ENCODE assay signal across 25 cellular contexts in the genomic region with DNA sequence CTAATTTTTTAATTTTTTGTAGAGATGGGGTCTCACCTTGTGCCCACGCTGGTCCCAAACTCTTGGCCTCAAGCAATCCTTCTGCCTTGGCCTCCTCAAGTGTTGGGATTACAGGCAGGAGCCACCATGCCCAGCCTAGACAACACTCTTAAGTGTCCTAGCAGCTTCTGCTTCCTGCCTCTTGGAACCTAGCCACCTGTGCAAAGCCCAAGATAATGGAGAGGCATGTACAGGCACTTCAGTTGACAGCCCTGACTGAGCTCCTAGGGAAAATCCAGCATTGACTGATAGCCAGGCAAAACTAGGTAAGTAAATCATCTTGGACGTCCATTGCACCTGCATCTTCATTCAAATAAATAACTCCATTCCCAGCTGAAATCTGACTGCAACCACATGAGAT. TPM values are rescaled to one million over a fixed set of nuclear protein-coding genes. Genes with fewer than 3 reads are reported as not detected.
DNase-seq lines count a peak whose midpoint lies in the region; ATAC-seq, FAIRE-seq and TF ChIP-seq lines count a peak whose summit lies in the region.
"Had no signal": no experiment of that assay in that cellular context is flagged by ENCODE, and none has a peak within 500 bp of the region (broad histone marks: within the 10 kb centered on the region; RNA-seq: fewer than 3 reads in every experiment).

No MANE protein-coding gene starts in this region.

- H3K27ac Mint-ChIP-seq in MCF 10A (ENCODE audit: low read depth, unreplicated experiment), result no peak overlapping the region
- peak overlapping the region; percentile 6 for H3K27ac Mint-ChIP-seq in astrocyte (ENCODE audit: unreplicated experiment)
- H3K27ac Mint-ChIP-seq in progenitor cell of endocrine pancreas, result peak overlapping the region; percentile 11
- H3K27ac Mint-ChIP-seq: activated T-helper 17 cell treated with anti-CD3 and anti-CD28 coated beads, Interleukin-2, amount 50 U/mL, for 72 hours; nephron had no signal

- peaks cover under 1% of the 10 kb centered on the region for H3K4me1 Mint-ChIP-seq in MCF 10A (ENCODE audit: insufficient read depth, unreplicated experiment)
- peaks cover 9% of the 10 kb centered on the region for H3K4me1 Mint-ChIP-seq in astrocyte (ENCODE audit: low read depth, unreplicated experiment)
- peaks cover 5% of the 10 kb centered on the region for H3K4me1 Mint-ChIP-seq in progenitor cell of endocrine pancreas (ENCODE audit: low read depth)
- H3K4me1 Mint-ChIP-seq: nephron had no signal

- H3K9me3 ChIP-seq in mammary epithelial cell (replicated peaks; ENCODE audit: insufficient read depth, low read length) (no peaks in the 10 kb centered on the region), astrocyte (ENCODE audit: insufficient read depth, low read depth, low read length) (no peaks in the 10 kb centered on the region)
- H3K9me3 ChIP-seq: MG63, psoas muscle, thoracic aorta had no signal

- no peaks in the 10 kb centered on the region for H3K9me3 Mint-ChIP-seq in MCF 10A (ENCODE audit: unreplicated experiment)
- no peaks in the 10 kb centered on the region for H3K9me3 Mint-ChIP-seq in astrocyte (ENCODE audit: unreplicated experiment)
- no peaks in the 10 kb centered on the region for H3K9me3 Mint-ChIP-seq in progenitor cell of endocrine pancreas (ENCODE audit: low read depth)
- H3K9me3 Mint-ChIP-seq: activated T-helper 17 cell treated with anti-CD3 and anti-CD28 coated beads, Interleukin-2, amount 50 U/mL, for 72 hours; nephron had no signal

- no peak overlapping the region for H3K4me3 Mint-ChIP-seq in MCF 10A (ENCODE audit: unreplicated experiment)
- H3K4me3 Mint-ChIP-seq in astrocyte (ENCODE audit: unreplicated experiment), result no peak overlapping the region
- no peak overlapping the region for H3K4me3 Mint-ChIP-seq in progenitor cell of endocrine pancreas (ENCODE audit: low read depth)
- H3K4me3 Mint-ChIP-seq: activated T-helper 17 cell treated with anti-CD3 and anti-CD28 coated beads, Interleukin-2, amount 50 U/mL, for 72 hours; nephron had no signal

- POLR2A ChIA-PET in MCF 10A (lab: Yijun Ruan, JAX), result interaction anchor here (0.6 to 0.9 kb wide), 3 partner anchors 15 to 386 kb away, joined by 3 to 8 read pairs (median 3); a partner anchor contains a TSS

- BruUV-seq in mammary epithelial cell (replicated peaks; lab: Mats Ljungman, UMichigan) (no TSS peak), MCF 10A (replicated peaks; lab: Mats Ljungman, UMichigan) (no TSS peak)

- H3K27me3 ChIP-seq in mammary epithelial cell (ENCODE audit: insufficient read depth, low read length) (no peaks in the 10 kb centered on the region), astrocyte (ENCODE audit: insufficient read depth, low read length) (no peaks in the 10 kb centered on the region)
- H3K27me3 ChIP-seq: MG63 had no signal

- no peaks in the 10 kb centered on the region for H3K79me2 ChIP-seq in mammary epithelial cell (ENCODE audit: insufficient read depth, low read length)
- peaks cover 3% of the 10 kb centered on the region for H3K79me2 ChIP-seq in astrocyte (ENCODE audit: insufficient read depth, low read length)

- 100% methylated on average over 2 of the region's 2 CpGs for WGBS in mammary epithelial cell (ENCODE audit: low coverage, missing lambda C conversion rate)

- H3K36me3 Mint-ChIP-seq in MCF 10A (ENCODE audit: insufficient read depth, unreplicated experiment), result peaks cover 84% of the 10 kb centered on the region
- H3K36me3 Mint-ChIP-seq in astrocyte (ENCODE audit: low read depth, unreplicated experiment), result peaks cover 22% of the 10 kb centered on the region
- peaks cover 22% of the 10 kb centered on the region for H3K36me3 Mint-ChIP-seq in progenitor cell of endocrine pancreas (ENCODE audit: insufficient read depth)

- in situ Hi-C loops in mammary epithelial cell (cut with MboI; ENCODE audit: low sequenced_read_pairs in 2 of 2), result no loop called here

- CTCF ChIA-PET in mammary epithelial cell (lab: Charles Lee; ENCODE audit: low non-redundant PET) (no interaction called here), MCF 10A (lab: Yijun Ruan, JAX) (interaction anchor here (1.1 to 7.0 kb wide), 3 partner anchors 16 to 38 kb away, joined by 3 to 43 read pairs (median 4); a partner anchor contains a TSS)

- peaks cover 16% of the 10 kb centered on the region for H3K36me3 ChIP-seq in mammary epithelial cell (ENCODE audit: insufficient read depth, low read length)
- H3K36me3 ChIP-seq in astrocyte (ENCODE audit: insufficient read depth, low read length), result peaks cover 31% of the 10 kb centered on the region

- dilution Hi-C loops in mammary epithelial cell (cut with HindIII; ENCODE audit: low sequenced_read_pairs), result no loop called here

- H2AFZ ChIP-seq in mammary epithelial cell (ENCODE audit: low read depth, low read length) (no peak overlapping the region), astrocyte (ENCODE audit: low read depth, low read length) (no peak overlapping the region)

- H3K4me2 ChIP-seq in mammary epithelial cell (ENCODE audit: insufficient read depth, low read depth, low read length) (no peak overlapping the region), astrocyte (ENCODE audit: low read length) (no peak overlapping the region)

- H3K4me3 ChIP-seq in mammary epithelial cell (replicated peaks in 1 of 3; ENCODE audit: insufficient read depth in 1 of 3, low read depth in 2 of 3, low read length in 3 of 3), result no peak overlapping the region
- no peak overlapping the region for H3K4me3 ChIP-seq in astrocyte (ENCODE audit: insufficient read depth, low read depth, low read length)
- H3K4me3 ChIP-seq: MG63, psoas muscle, thoracic aorta had no signal

- H3K27ac ChIP-seq in mammary epithelial cell (ENCODE audit: insufficient read depth, low read depth, low read length) (no peak overlapping the region), astrocyte (ENCODE audit: low read depth, low read length) (no peak overlapping the region)
- H3K27ac ChIP-seq: psoas muscle, thoracic aorta had no signal

- DNase-seq in mammary epithelial cell (peak; percentile 9), MCF 10A (ENCODE audit: unreplicated experiment) (no peak), NCI-H2029 (lab: John Stamatoyannopoulos, UW) (peak; percentile 60), astrocyte (ENCODE audit: low read depth) (no peak), progenitor cell of endocrine pancreas (ENCODE audit: low spot score, unreplicated experiment) (no peak), SK-N-DZ (ENCODE audit: low spot score) (no peak), SW480 (ENCODE audit: low spot score) (no peak)
- DNase-seq: activated CD4-positive, alpha-beta T cell treated with anti-CD3 and anti-CD28 coated beads, Interleukin-2, amount 50 U/mL, for 48 hours; amniotic stem cell; cerebellar nuclear complex; effector memory CD4-positive, alpha-beta T cell; GF-D8; mesenchymal stem cell; MG63; NCI-H2081; psoas muscle; stimulated activated CD4-positive, alpha-beta T cell treated with anti-CD3 and anti-CD28 coated beads, Interleukin-4, amount 100 ng/mL, for 4 hours had no signal

- H4K20me1 ChIP-seq in mammary epithelial cell (ENCODE audit: insufficient read depth, low read length), result no peaks in the 10 kb centered on the region
- H4K20me1 ChIP-seq in astrocyte (ENCODE audit: insufficient read depth, low read length), result peaks cover 5% of the 10 kb centered on the region

- H3K4me1 ChIP-seq in mammary epithelial cell (ENCODE audit: insufficient read depth, low read length) (no peaks in the 10 kb centered on the region), astrocyte (ENCODE audit: insufficient read depth, low read length) (no peaks in the 10 kb centered on the region)
- H3K4me1 ChIP-seq: psoas muscle had no signal

- H3K9ac ChIP-seq in mammary epithelial cell (ENCODE audit: insufficient read depth, low read length), result no peak overlapping the region
- no peak overlapping the region for H3K9ac ChIP-seq in astrocyte (ENCODE audit: low read length)

- H3K27me3 Mint-ChIP-seq in MCF 10A (ENCODE audit: insufficient read depth, unreplicated experiment) (no peaks in the 10 kb centered on the region), astrocyte (ENCODE audit: low read depth, unreplicated experiment) (no peaks in the 10 kb centered on the region), progenitor cell of endocrine pancreas (no peaks in the 10 kb centered on the region)
- H3K27me3 Mint-ChIP-seq: activated T-helper 17 cell treated with anti-CD3 and anti-CD28 coated beads, Interleukin-2, amount 50 U/mL, for 72 hours had no signal

- no peak for TF ChIP-seq CTCF in mammary epithelial cell (conservative IDR thresholded peaks at IDR 0.05 in 1 of 2, IDR thresholded peaks at IDR 0.05 in 1 of 2; ENCODE audit: extremely low read depth in 1 of 2, insufficient read depth in 1 of 2, low read depth in 1 of 2, low read length in 2 of 2)
- no peak for TF ChIP-seq CTCF in MCF 10A (IDR thresholded peaks at IDR 0.05; ENCODE audit: unreplicated experiment)
- no peak for TF ChIP-seq CTCF in astrocyte (IDR thresholded peaks at IDR 0.05; ENCODE audit: insufficient read depth, low read depth, low read length)
- no peak for TF ChIP-seq CTCF in progenitor cell of endocrine pancreas (IDR thresholded peaks at IDR 0.05; ENCODE audit: unreplicated experiment)

- intact Hi-C loops in mammary epithelial cell (cut with micrococcal nuclease), result no loop called here
- intact Hi-C loops in MCF 10A (cut with micrococcal nuclease), result no loop called here

- FAIRE-seq in astrocyte (lab: Jason Lieb, UNC), result no peak
- FAIRE-seq: GM12892, islet of Langerhans, RCC 7860 had no signal

- ATAC-seq in HG02884 (IDR thresholded peaks at IDR 0.05; ENCODE audit: unreplicated experiment), result no peak
- ATAC-seq: activated T-helper 17 cell treated with anti-CD3 and anti-CD28 coated beads, Interleukin-2, amount 50 U/mL, for 72 hours; HCT116; psoas muscle had no signal

RNA-seq across cellular contexts. Expression of a gene that starts 15.5 kb away (rescaled TPM):
- total RNA-seq in mammary epithelial cell, result 10 to 100 TPM; 38.5 to 51.3 TPM
- 92.3 TPM for polyA plus RNA-seq in mammary epithelial cell
- polyA minus RNA-seq in mammary epithelial cell, result 20.8 TPM
- total RNA-seq in MCF 10A (2022), result 43.6 and 45.2 TPM in 2 replicates
- total RNA-seq in astrocyte, result 49.7 and 59.9 TPM in 2 replicates
- total RNA-seq in progenitor cell of endocrine pancreas, result 25.1 and 30.1 TPM in 2 replicates
- 64.0 and 74.6 TPM in 2 replicates for polyA plus RNA-seq in SK-N-DZ (2014; cell fraction: cytosol; rRNA removed)
- polyA plus RNA-seq in SK-N-DZ (2014; cell fraction: nucleus; rRNA removed), result 32.3 and 35.7 TPM in 2 replicates

RNA-seq across cellular contexts. Expression of a gene that starts 23.7 kb away (rescaled TPM):
- total RNA-seq in mammary epithelial cell, result 1 to 10 TPM in 1 of 2 donors, under 1 TPM in 1; 0.73 to 1.2 TPM
- 0.40 TPM for polyA plus RNA-seq in mammary epithelial cell
- not detected for polyA minus RNA-seq in mammary epithelial cell
- total RNA-seq in MCF 10A (2022), result 0.37 and 0.74 TPM in 2 replicates
- total RNA-seq in astrocyte, result 0.29 and 0.59 TPM in 2 replicates
- total RNA-seq in progenitor cell of endocrine pancreas, result 2.0 and 2.1 TPM in 2 replicates
- polyA plus RNA-seq in SK-N-DZ (2014; cell fraction: cytosol; rRNA removed), result not detected in 2 replicates
- 0.77 and 1.7 TPM in 2 replicates for polyA plus RNA-seq in SK-N-DZ (2014; cell fraction: nucleus; rRNA removed)

RNA-seq across cellular contexts. Expression of a gene that starts 39.6 kb away (rescaled TPM):
- total RNA-seq in mammary epithelial cell, result 10 to 100 TPM; 29.2 to 65.7 TPM
- 43.5 TPM for polyA plus RNA-seq in mammary epithelial cell
- polyA minus RNA-seq in mammary epithelial cell, result 187 TPM
- 56.8 and 58.1 TPM in 2 replicates for total RNA-seq in MCF 10A (2022)
- 115 and 118 TPM in 2 replicates for total RNA-seq in astrocyte
- 66.5 and 69.1 TPM in 2 replicates for total RNA-seq in progenitor cell of endocrine pancreas
- polyA plus RNA-seq in SK-N-DZ (2014; cell fraction: cytosol; rRNA removed), result 26.2 and 36.2 TPM in 2 replicates
- 34.9 and 42.6 TPM in 2 replicates for polyA plus RNA-seq in SK-N-DZ (2014; cell fraction: nucleus; rRNA removed)

RNA-seq across cellular contexts. Expression of a gene that starts 42.4 kb away (rescaled TPM):
- 100 to 1,000 TPM; 106 to 107 TPM for total RNA-seq in mammary epithelial cell
- polyA plus RNA-seq in mammary epithelial cell, result 70.9 TPM
- polyA minus RNA-seq in mammary epithelial cell, result 134 TPM
- total RNA-seq in MCF 10A (2022), result 57.4 and 58.7 TPM in 2 replicates
- total RNA-seq in astrocyte, result 59.9 and 64.4 TPM in 2 replicates
- total RNA-seq in progenitor cell of endocrine pancreas, result 160 and 167 TPM in 2 replicates
- polyA plus RNA-seq in SK-N-DZ (2014; cell fraction: cytosol; rRNA removed), result 157 and 166 TPM in 2 replicates
- polyA plus RNA-seq in SK-N-DZ (2014; cell fraction: nucleus; rRNA removed), result 97.6 and 155 TPM in 2 replicates

Comparison
In these comparisons a context has a peak if more than half of its experiments do, and no peak if none do; other contexts are left out.
1. DNase-seq: peak in mammary epithelial cell (single experiment) and NCI-H2029 (single experiment); none in MCF 10A (single experiment), astrocyte (single experiment), progenitor cell of endocrine pancreas (single experiment), SK-N-DZ (single experiment) and SW480 (single experiment).